In the genomic region with DNA sequence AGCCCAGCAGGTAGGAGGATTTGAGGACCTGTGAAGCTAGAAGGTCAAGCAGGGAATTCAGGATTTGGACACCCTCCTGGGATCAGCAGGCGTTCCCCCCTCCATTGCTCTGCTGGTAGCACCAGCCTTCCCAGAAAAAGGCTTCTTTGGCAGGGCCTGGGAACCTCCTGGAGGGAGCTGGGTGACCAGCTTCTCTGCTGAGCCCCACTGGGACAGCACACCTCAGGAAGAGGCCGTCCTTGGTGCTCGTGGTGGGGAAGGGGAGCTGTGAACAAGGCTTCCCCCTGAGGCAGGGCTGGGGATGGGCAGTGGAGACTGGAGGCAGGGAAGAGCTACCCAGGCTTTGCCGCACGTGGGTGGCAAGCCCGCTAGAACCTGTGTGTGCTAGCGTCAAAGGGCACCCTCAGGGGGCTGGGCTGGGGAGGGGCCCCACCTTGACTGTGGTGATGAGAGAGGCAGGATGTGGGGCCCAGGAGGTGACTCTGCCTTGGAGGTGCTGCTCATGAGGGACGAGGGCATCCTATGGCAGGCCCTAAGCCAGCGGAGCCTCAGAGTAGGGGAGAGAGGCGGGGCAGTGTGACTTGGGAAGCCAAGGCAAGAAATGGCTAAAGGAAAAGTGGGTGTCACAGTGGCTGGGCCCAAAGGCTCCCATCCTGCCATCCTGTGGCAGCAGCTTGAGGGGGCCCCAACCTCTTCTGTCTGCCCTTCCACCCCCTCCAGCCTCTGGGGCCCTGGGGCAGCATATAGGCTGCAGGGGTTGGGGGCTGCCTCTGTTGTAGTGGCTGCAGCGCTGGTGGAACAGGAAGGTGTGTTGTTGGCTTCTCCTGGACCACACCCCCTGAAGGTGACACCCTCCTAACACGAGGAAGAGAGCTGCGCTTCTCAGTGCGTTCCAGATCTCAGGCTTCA, we compare ENCODE assay signal across 8 cellular contexts. TPM values are rescaled to one million over a fixed set of nuclear protein-coding genes. Genes with fewer than 3 reads are reported as not detected.
DNase-seq lines count a peak whose midpoint lies in the region; ATAC-seq, FAIRE-seq and TF ChIP-seq lines count a peak whose summit lies in the region.

No MANE protein-coding gene starts in this region.

- peak; percentile 86 for FAIRE-seq in GM12891 (lab: Jason Lieb, UNC)
- no peak for FAIRE-seq in H1 (lab: Jason Lieb, UNC)

- no peak overlapping the region for H2BK120ac ChIP-seq in H1 (replicated peaks; ENCODE audit: low read depth, low read length)

- peak overlapping the region; percentile 95 for H3K4me3 Mint-ChIP-seq in activated CD8-positive, alpha-beta T cell treated with anti-CD3 and anti-CD28 coated beads, Interleukin-2, amount 10 ng/mL, durations not matched to agents 7 days and 5 days

- H3K9me3 Mint-ChIP-seq in activated CD8-positive, alpha-beta T cell treated with anti-CD3 and anti-CD28 coated beads, Interleukin-2, amount 10 ng/mL, durations not matched to agents 7 days and 5 days (ENCODE audit: insufficient read depth): no peaks in the 10 kb centered on the region

- TF ChIP-seq RAD21 in H1 (IDR thresholded peaks at IDR 0.05 in 1 of 2, conservative IDR thresholded peaks at IDR 0.05 in 1 of 2; ENCODE audit: low read depth in 2 of 2, low read length in 2 of 2): no peak

- TF ChIP-seq POLR2A in GM12891 (IDR thresholded peaks at IDR 0.05; ENCODE audit: low read depth, low read length) (no peak), H1 (IDR thresholded peaks at IDR 0.05; ENCODE audit: control extremely low read depth in 1 of 2, low read depth in 2 of 2, low read length in 2 of 2) (no peak)

- no peak overlapping the region; the same call in 1 of the 2 replicates for H4K8ac ChIP-seq in H1 (ENCODE audit: extremely low read depth, insufficient read depth, low read length)

- no peaks in the 10 kb centered on the region for H3K23me2 ChIP-seq in H1 (ENCODE audit: low read depth, low read length)

- POLR2A ChIA-PET in activated CD8-positive, alpha-beta T cell treated with anti-CD3 and anti-CD28 coated beads, Interleukin-2, amount 10 ng/mL, durations not matched to agents 7 days and 5 days (lab: Charles Lee): interaction anchor here (0.5 to 5.0 kb wide), 9 partner anchors 12 to 645 kb away, joined by 4 to 90 read pairs (median 15); partner anchors contain the start of gene KLF13
- POLR2A ChIA-PET in H1 (lab: Charles Lee; ENCODE audit: partially characterized antibody): no interaction called here

- CTCF ChIA-PET in activated CD8-positive, alpha-beta T cell treated with anti-CD3 and anti-CD28 coated beads, Interleukin-2, amount 10 ng/mL, durations not matched to agents 7 days and 5 days (lab: Charles Lee): interaction anchor here (0.9 to 15.0 kb wide), 8 partner anchors 9 to 141 kb away, joined by 3 to 211 read pairs (median 10); no protein-coding TSS in a partner anchor
- CTCF ChIA-PET in H1 (lab: Charles Lee; ENCODE audit: partially characterized antibody): interaction anchor here (0.7 to 2.2 kb wide), 9 partner anchors 9 to 147 kb away, joined by 3 to 9 read pairs (median 3); no protein-coding TSS in a partner anchor

- no peak overlapping the region for H2BK15ac ChIP-seq in H1 (ENCODE audit: low read length)

- H4K20me1 ChIP-seq in H1 (replicated peaks in 1 of 2; ENCODE audit: control insufficient read depth in 1 of 2, insufficient read depth in 2 of 2, low read length in 2 of 2): peaks cover 23 to 40% of the 10 kb centered on the region in 2 experiments

- H3K27me3 ChIP-seq in H1 (replicated peaks in 1 of 4; ENCODE audit: control insufficient read depth in 3 of 4, extremely low read depth in 1 of 4, insufficient read depth in 3 of 4, low read length in 3 of 4): no peaks in the 10 kb centered on the region

- WGBS in H1 (ENCODE audit: extremely low coverage in 1 of 2, insufficient coverage in 1 of 2, insufficient read length in 1 of 2, insufficient replicate concordance in 2 of 2, low coverage in 1 of 2, low lambda C conversion rate in 2 of 2, missing lambda C conversion rate in 1 of 2), 2 experiments: 91% methylated on average over 11 of the region's 14 CpGs; no CpG with 5 or more reads in 1 of the 2 experiments

- no peak overlapping the region for H3K4me3 ChIP-seq in H1 (ENCODE audit: extremely low read depth in 1 of 4, insufficient read depth in 2 of 4, low read depth in 3 of 4, low read length in 4 of 4)

- ATAC-seq in activated CD8-positive, alpha-beta T cell treated with anti-CD3 and anti-CD28 coated beads, Interleukin-2, amount 10 ng/mL, durations not matched to agents 7 days and 5 days: peak; percentile 71

- H3K27ac ChIP-seq in H1 (ENCODE audit: low read depth, low read length): no peak overlapping the region

- H3K4me1 Mint-ChIP-seq in activated CD8-positive, alpha-beta T cell treated with anti-CD3 and anti-CD28 coated beads, Interleukin-2, amount 10 ng/mL, durations not matched to agents 7 days and 5 days (ENCODE audit: low read depth): peaks cover 98% of the 10 kb centered on the region

- H4K91ac ChIP-seq in H1 (replicated peaks; ENCODE audit: insufficient read length, low read length): no peak overlapping the region

- TF ChIP-seq CTCF in H1 (IDR thresholded peaks at IDR 0.05; ENCODE audit: control extremely low read depth in 1 of 3, insufficient read depth in 1 of 3, low read depth in 1 of 3, low read length in 3 of 3): no peak

- H2AK5ac ChIP-seq in H1 (ENCODE audit: low read depth, low read length): no peak overlapping the region

- H3K18ac ChIP-seq in H1 (ENCODE audit: extremely low read depth, low read length): no peak overlapping the region

- peaks cover 0 to 47% of the 10 kb centered on the region in 2 experiments; a peak in 3 of 4 replicates for H3K79me2 ChIP-seq in H1 (ENCODE audit: control insufficient read depth in 1 of 2, insufficient read depth in 2 of 2, low read length in 2 of 2)

- no peaks in the 10 kb centered on the region for H3K27me3 Mint-ChIP-seq in activated CD8-positive, alpha-beta T cell treated with anti-CD3 and anti-CD28 coated beads, Interleukin-2, amount 10 ng/mL, durations not matched to agents 7 days and 5 days (ENCODE audit: low read depth)

- H3K4me1 ChIP-seq in H1 (replicated peaks in 1 of 4; ENCODE audit: control insufficient read depth in 3 of 4, insufficient read depth in 4 of 4, low read length in 3 of 4): peaks cover 0 to 22% (median 3%) of the 10 kb centered on the region in 4 experiments; a peak in 5 of 7 replicates

- 0 out of 2 replicates have a peak overlapping the region, but pooled peaks have one; percentile 35 for H2BK5ac ChIP-seq in H1 (ENCODE audit: low read depth, low read length)

- H3K36me3 ChIP-seq in H1 (ENCODE audit: control insufficient read depth in 2 of 4, insufficient read depth in 4 of 4, low read length in 3 of 4): no peaks in the 10 kb centered on the region

- H3K23ac ChIP-seq in H1 (ENCODE audit: insufficient read length): no peak overlapping the region

- H2BK12ac ChIP-seq in H1 (ENCODE audit: low read depth, low read length): no peak overlapping the region

- peaks cover 35% of the 10 kb centered on the region for H3K79me1 ChIP-seq in H1 (ENCODE audit: low read depth, low read length)

- H3K4ac ChIP-seq in H1 (replicated peaks; ENCODE audit: insufficient read length, low read depth, low read length): no peak overlapping the region

- H3K56ac ChIP-seq in H1 (replicated peaks; ENCODE audit: insufficient read length, low read depth, low read length): no peak overlapping the region

- H3K27ac Mint-ChIP-seq in activated CD8-positive, alpha-beta T cell treated with anti-CD3 and anti-CD28 coated beads, Interleukin-2, amount 10 ng/mL, durations not matched to agents 7 days and 5 days: peak overlapping the region; percentile 97

- no peak overlapping the region for H4K5ac ChIP-seq in H1 (ENCODE audit: insufficient read length, low read depth, low read length)

- no peak for TF ChIP-seq EP300 in H1 (IDR thresholded peaks at IDR 0.05; ENCODE audit: borderline replicate concordance in 1 of 2, low read depth in 2 of 2, low read length in 2 of 2)

- no peak overlapping the region for H3K14ac ChIP-seq in H1 (ENCODE audit: insufficient read length)

- peaks cover 74% of the 10 kb centered on the region for H3K36me3 Mint-ChIP-seq in activated CD8-positive, alpha-beta T cell treated with anti-CD3 and anti-CD28 coated beads, Interleukin-2, amount 10 ng/mL, durations not matched to agents 7 days and 5 days (ENCODE audit: low read depth)

- no peak overlapping the region for H3K9ac ChIP-seq in H1 (replicated peaks in 1 of 4; ENCODE audit: extremely low read depth in 1 of 4, low read depth in 3 of 4, low read length in 3 of 4)

- no peak overlapping the region for H2AFZ ChIP-seq in H1 (ENCODE audit: low read length)

- no peak overlapping the region for H3K4me2 ChIP-seq in H1 (ENCODE audit: insufficient read depth in 1 of 2, low read depth in 2 of 2, low read length in 2 of 2)

- no peak for DNase-seq in GM12891 (ENCODE audit: insufficient read length, low spot score)
- peak; percentile 92 for DNase-seq in activated CD8-positive, alpha-beta T cell treated with anti-CD3 and anti-CD28 coated beads, Interleukin-2, amount 10 ng/mL, durations not matched to agents 7 days and 5 days
- no peak for DNase-seq in H1 (ENCODE audit: low read depth in 1 of 2, low spot score in 2 of 2)
- DNase-seq in stimulated activated CD4-positive, alpha-beta T cell treated with anti-CD3 and anti-CD28 coated beads, TNF-alpha, amount 100 ng/mL, for 4 hours (ENCODE audit: low read depth in 3 of 3): peak in 2 of 3 experiments; percentile 60 to 63
- DNase-seq in GDM1 (lab: John Stamatoyannopoulos, UW): no peak
- no peak for DNase-seq in germinal center (ENCODE audit: low spot score)
- no peak for DNase-seq in NK-92 (lab: John Stamatoyannopoulos, UW; ENCODE audit: unreplicated experiment)
- no peak for DNase-seq in NCI-H510A treated with DMSO at 0.1 percent for 48 hours (lab: John Stamatoyannopoulos, UW)

- H3K9me3 ChIP-seq in H1 (ENCODE audit: insufficient read depth in 2 of 2, low read depth in 1 of 2, low read length in 1 of 2): no peaks in the 10 kb centered on the region

- 0 out of 2 replicates have a peak overlapping the region, but pooled peaks have one; percentile 21 for H2BK20ac ChIP-seq in H1 (ENCODE audit: low read length)

TF ChIP-seq in GM12891, 5 proteins besides CTCF, POLR2A, EP300 and RAD21 (continues in another document):
- no peak for TF ChIP-seq SPI1 (IDR thresholded peaks at IDR 0.05; ENCODE audit: low read depth, low read length)

TF ChIP-seq in H1, 55 proteins besides CTCF, POLR2A, EP300 and RAD21 (continues in another document):
- TF ChIP-seq KDM1A (IDR thresholded peaks at IDR 0.05; ENCODE audit: borderline replicate concordance, low read length): no peak

RNA-seq across cellular contexts. Expression of gene KLF13, which starts 20.7 kb away (rescaled TPM):
- 47.3 TPM for polyA plus RNA-seq in GM12891 (2012; ENCODE audit: low read depth, missing spikeins)
- total RNA-seq in activated CD8-positive, alpha-beta T cell treated with anti-CD3 and anti-CD28 coated beads, Interleukin-2, amount 10 ng/mL, durations not matched to agents 7 days and 5 days: 100 to 1,000 TPM; 214 to 215 TPM
- 32.4 and 33.4 TPM in 2 replicates for total RNA-seq in H1 (2021; fragmentation: NEBNext Ultra II Directional; extraction: Animal tissue kit (Norgen Biotek cat#: 25700))
- polyA plus RNA-seq in H1 (2011; rRNA removed): 15.7 and 18.3 TPM in 2 replicates
- polyA plus RNA-seq in H1 (2011; cell fraction: cytosol; rRNA removed): 16.2 TPM
- polyA plus RNA-seq in H1 (2011; cell fraction: nucleus; rRNA removed): 17.3 TPM
- polyA plus RNA-seq in H1 (2012, experiment 1 of 2): 21.5 to 39.3 TPM (median 24.4 TPM) in 4 replicates
- 13.0 TPM for polyA plus RNA-seq in H1 (2012, experiment 2 of 2)
- polyA plus RNA-seq in H1 (2013, experiment 1 of 2): 34.5 TPM
- 37.8 TPM for polyA plus RNA-seq in H1 (2013, experiment 2 of 2)
- 15.4 and 21.4 TPM in 2 replicates for polyA minus RNA-seq in H1 (2011; rRNA and poly(A)+ RNA removed)
- 21.7 TPM for polyA minus RNA-seq in H1 (2011; cell fraction: cytosol; rRNA and poly(A)+ RNA removed)
- 10.9 TPM for polyA minus RNA-seq in H1 (2011; cell fraction: nucleus; rRNA and poly(A)+ RNA removed)

Comparison
In these comparisons a context has a peak if more than half of its experiments do, and no peak if none do; other contexts are left out.
1. DNase-seq: peak in activated CD8-positive, alpha-beta T cell treated with anti-CD3 and anti-CD28 coated beads, Interleukin-2, amount 10 ng/mL, durations not matched to agents 7 days and 5 days (single experiment) and stimulated activated CD4-positive, alpha-beta T cell treated with anti-CD3 and anti-CD28 coated beads, TNF-alpha, amount 100 ng/mL, for 4 hours (2 of 3); none in GM12891 (single experiment), H1 (0 of 2), GDM1 (single experiment), germinal center (single experiment), NK-92 (single experiment) and NCI-H510A treated with DMSO at 0.1 percent for 48 hours (single experiment).